18 cellular contexts compared by ENCODE assay signal in the genomic region with DNA sequence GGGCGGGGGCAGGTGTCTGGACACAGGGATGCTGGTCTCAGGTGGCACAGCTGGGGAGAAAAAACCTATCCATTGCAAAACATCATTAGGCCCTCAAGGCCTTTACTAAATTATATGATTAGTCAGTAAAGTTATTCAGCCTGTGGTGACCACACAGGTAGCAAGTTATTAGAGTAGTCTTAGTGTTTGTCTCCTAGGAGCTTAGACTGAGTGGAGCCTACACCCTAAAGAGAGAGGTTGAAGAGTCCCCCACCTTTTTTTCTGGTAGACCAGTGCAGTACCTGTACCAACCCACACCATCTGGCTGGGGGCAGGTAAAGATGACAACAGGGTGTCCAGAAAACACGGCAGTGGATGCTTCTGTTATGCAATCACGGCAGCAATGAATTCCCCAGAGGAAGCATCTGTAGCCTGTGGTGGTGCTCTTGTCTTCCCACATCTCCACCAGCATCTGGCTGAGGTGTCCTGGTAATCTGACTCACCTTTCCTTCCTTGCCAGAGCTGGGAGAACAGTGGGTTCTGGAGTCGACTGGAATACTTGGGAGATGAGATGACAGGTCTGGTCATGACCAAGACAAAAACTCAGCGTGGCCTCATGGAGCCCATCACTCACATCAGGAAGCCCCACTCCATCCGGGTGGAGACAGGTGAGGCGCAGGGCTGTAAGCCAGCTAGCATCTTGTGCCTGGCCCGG. TPM values are rescaled to one million over a fixed set of nuclear protein-coding genes. Genes with fewer than 3 reads are reported as not detected.
DNase-seq lines count a peak whose midpoint lies in the region; ATAC-seq, FAIRE-seq and TF ChIP-seq lines count a peak whose summit lies in the region.
"Had no signal": no experiment of that assay in that cellular context is flagged by ENCODE, and none has a peak within 500 bp of the region (broad histone marks: within the 10 kb centered on the region; RNA-seq: fewer than 3 reads in every experiment).

No MANE protein-coding gene starts in this region.

- no TSS peak for BruUV-seq in mammary epithelial cell (replicated peaks; lab: Mats Ljungman, UMichigan)

- no peaks in the 10 kb centered on the region for H4K20me1 ChIP-seq in mammary epithelial cell (ENCODE audit: insufficient read depth, low read length)
- no peaks in the 10 kb centered on the region for H4K20me1 ChIP-seq in keratinocyte (ENCODE audit: control insufficient read depth, extremely low read depth, insufficient read depth, low read length)
- H4K20me1 ChIP-seq: BLaER1 had no signal

- ATAC-seq in right cardiac atrium (no peak), Right ventricle myocardium superior (ENCODE audit: poor library complexity) (no peak), T-cell (replicated peaks in 1 of 4) (no peak)
- ATAC-seq: SK-N-SH treated with all-trans-retinoic acid at 6 μM for 48 hours had no signal

- peak; percentile 100 for FAIRE-seq in keratinocyte (lab: Jason Lieb, UNC)

- CTCF ChIA-PET in mammary epithelial cell (lab: Charles Lee; ENCODE audit: low non-redundant PET) = interaction anchor here (0.5 kb wide), 2 partner anchors 25 to 40 kb away, joined by 3 to 4 read pairs; no protein-coding TSS in a partner anchor
- CTCF ChIA-PET in T-cell (lab: Charles Lee) = interaction anchor here in 1 of 2 donors (0.7 kb wide), 1 partner anchor 52 kb away, joined by 3 read pairs; no protein-coding TSS in a partner anchor

- no peaks in the 10 kb centered on the region for H3K9me1 ChIP-seq in keratinocyte (ENCODE audit: control insufficient read depth, extremely low read depth, insufficient read depth, low read length)

- H3K27me3 ChIP-seq in right cardiac atrium (ENCODE audit: control insufficient read depth, insufficient read depth) (no peaks in the 10 kb centered on the region), mammary epithelial cell (ENCODE audit: insufficient read depth, low read length) (no peaks in the 10 kb centered on the region), keratinocyte (ENCODE audit: control insufficient read depth, extremely low read depth, insufficient read depth, low read length) (no peaks in the 10 kb centered on the region)
- H3K27me3 ChIP-seq: BLaER1 had no signal

- H3K9ac ChIP-seq in mammary epithelial cell (ENCODE audit: insufficient read depth, low read length) = no peak overlapping the region
- peak overlapping the region; percentile 30 for H3K9ac ChIP-seq in keratinocyte (ENCODE audit: control insufficient read depth, extremely low read depth, insufficient read depth, low read length)
- H3K9ac ChIP-seq: BLaER1 had no signal

- no peaks in the 10 kb centered on the region for H3K27me3 Mint-ChIP-seq in T-cell

- POLR2A ChIA-PET in T-cell (lab: Charles Lee) = no interaction called here

- no peak for TF ChIP-seq CTCF in mammary epithelial cell (conservative IDR thresholded peaks at IDR 0.05 in 1 of 2, IDR thresholded peaks at IDR 0.05 in 1 of 2; ENCODE audit: extremely low read depth in 1 of 2, insufficient read depth in 1 of 2, low read depth in 1 of 2, low read length in 2 of 2)
- peak in 1 of 3 experiments; percentile 28 for TF ChIP-seq CTCF in keratinocyte (optimal IDR thresholded peaks at IDR 0.05 in 1 of 3, IDR thresholded peaks at IDR 0.05 in 1 of 3, conservative IDR thresholded peaks at IDR 0.05 in 1 of 3; ENCODE audit: extremely low read depth in 1 of 3, insufficient read depth in 2 of 3, low read length in 3 of 3)

- in situ Hi-C loops in mammary epithelial cell (cut with MboI; ENCODE audit: low sequenced_read_pairs in 2 of 2) (no loop called here), KBM-7 (cut with MboI; ENCODE audit: low pct_unique_long_range_greater_than_20kb, low sequenced_read_pairs) (no loop called here)

- DNase-seq in right cardiac atrium (peak in 2 of 3 donors; percentile 2 to 33), Right ventricle myocardium superior (no peak), mammary epithelial cell (peak; percentile 98), keratinocyte (ENCODE audit: low read depth, low spot score) (peak; percentile 100), UCSD-AML1 (lab: John Stamatoyannopoulos, UW; ENCODE audit: unreplicated experiment) (no peak), NCI-H2196 treated with DMSO at 0.1 percent for 48 hours (lab: John Stamatoyannopoulos, UW; ENCODE audit: unreplicated experiment) (no peak), T-cell (no peak), KBM-7 (no peak)
- DNase-seq: 8988T; CD8-positive, alpha-beta memory T cell; DMS 273 treated with DMSO at 0.1 percent for 48 hours; H7; MV-4-11; NCI-H2081 treated with DMSO at 0.1 percent for 48 hours; SHP77 had no signal

- no peaks in the 10 kb centered on the region for H3K36me3 Mint-ChIP-seq in T-cell
- H3K36me3 Mint-ChIP-seq: CD8-positive, alpha-beta memory T cell had no signal

- no peak overlapping the region for H3K27ac Mint-ChIP-seq in T-cell
- H3K27ac Mint-ChIP-seq: CD8-positive, alpha-beta memory T cell had no signal

- H3K27ac ChIP-seq in right cardiac atrium (ENCODE audit: low read length) = no peak overlapping the region
- peak overlapping the region; percentile 43 for H3K27ac ChIP-seq in mammary epithelial cell (ENCODE audit: insufficient read depth, low read depth, low read length)
- H3K27ac ChIP-seq in keratinocyte (ENCODE audit: control insufficient read depth, insufficient read depth, low read length) = peak overlapping the region; percentile 70
- H3K27ac ChIP-seq: BLaER1 had no signal

- no peaks in the 10 kb centered on the region for H3K4me1 ChIP-seq in right cardiac atrium (ENCODE audit: control insufficient read depth, insufficient read depth, low read length)
- H3K4me1 ChIP-seq in mammary epithelial cell (ENCODE audit: insufficient read depth, low read length) = peaks cover 92% of the 10 kb centered on the region
- H3K4me1 ChIP-seq in keratinocyte (ENCODE audit: control insufficient read depth, extremely low read depth, insufficient read depth, low read length) = peaks cover 90% of the 10 kb centered on the region

- no peak overlapping the region for H3K4me3 ChIP-seq in right cardiac atrium (ENCODE audit: low read length)
- H3K4me3 ChIP-seq in mammary epithelial cell (replicated peaks in 1 of 3; ENCODE audit: insufficient read depth in 1 of 3, low read depth in 2 of 3, low read length in 3 of 3) = no peak overlapping the region
- H3K4me3 ChIP-seq in keratinocyte (ENCODE audit: control insufficient read depth in 2 of 3, extremely low read depth in 1 of 3, insufficient read depth in 2 of 3, low read depth in 1 of 3, low read length in 3 of 3) = no peak overlapping the region
- H3K4me3 ChIP-seq: BLaER1 had no signal

- intact Hi-C loops in right cardiac atrium (cut with DNase I) = no loop called here
- intact Hi-C loops in Right ventricle myocardium superior (cut with DNase I) = no loop called here
- intact Hi-C loops in mammary epithelial cell (cut with micrococcal nuclease) = loop anchor here (1.0 to 5.0 kb wide), 4 partner anchors 15 to 37 kb away; no protein-coding TSS in a partner anchor

- H3K4me2 ChIP-seq in mammary epithelial cell (ENCODE audit: insufficient read depth, low read depth, low read length) (peak overlapping the region; percentile 13), keratinocyte (ENCODE audit: control insufficient read depth, extremely low read depth, insufficient read depth, low read depth, low read length) (peak overlapping the region; percentile 19)
- H3K4me2 ChIP-seq: BLaER1 had no signal

- H2AFZ ChIP-seq in mammary epithelial cell (ENCODE audit: low read depth, low read length) (peak overlapping the region; percentile 7), keratinocyte (ENCODE audit: control insufficient read depth, low read length) (no peak overlapping the region)

- H3K9me3 ChIP-seq in right cardiac atrium (ENCODE audit: control insufficient read depth, low read length) = no peaks in the 10 kb centered on the region
- H3K9me3 ChIP-seq in mammary epithelial cell (replicated peaks; ENCODE audit: insufficient read depth, low read length) = no peaks in the 10 kb centered on the region
- H3K9me3 ChIP-seq in keratinocyte (ENCODE audit: control insufficient read depth, low read depth, low read length) = no peaks in the 10 kb centered on the region
- H3K9me3 ChIP-seq: BLaER1 had no signal

- peaks cover 5 to 11% (median 9%) of the 10 kb centered on the region in 3 donors for H3K4me1 Mint-ChIP-seq in T-cell
- H3K4me1 Mint-ChIP-seq: CD8-positive, alpha-beta memory T cell had no signal

- H3K4me3 Mint-ChIP-seq in T-cell = no peak overlapping the region
- H3K4me3 Mint-ChIP-seq: CD8-positive, alpha-beta memory T cell had no signal

- WGBS in right cardiac atrium = 89% methylated on average over 8 of the region's 8 CpGs
- WGBS in mammary epithelial cell (ENCODE audit: low coverage, missing lambda C conversion rate) = 4% methylated on average over 7 of the region's 8 CpGs

- H3K9me3 Mint-ChIP-seq in T-cell = no peaks in the 10 kb centered on the region
- H3K9me3 Mint-ChIP-seq: CD8-positive, alpha-beta memory T cell had no signal

- H3K36me3 ChIP-seq in mammary epithelial cell (ENCODE audit: insufficient read depth, low read length) = no peaks in the 10 kb centered on the region
- no peaks in the 10 kb centered on the region for H3K36me3 ChIP-seq in keratinocyte (ENCODE audit: control insufficient read depth in 2 of 2, extremely low read depth in 1 of 2, insufficient read depth in 2 of 2, low read length in 2 of 2)
- H3K36me3 ChIP-seq: BLaER1 had no signal

- dilution Hi-C loops in mammary epithelial cell (cut with HindIII; ENCODE audit: low sequenced_read_pairs) = loop anchor here (5.0 kb wide), 2 partner anchors 47 to 118 kb away; no protein-coding TSS in a partner anchor
- dilution Hi-C loops in keratinocyte (cut with MboI; ENCODE audit: extremely low pct_ligation_motif_present, low sequenced_read_pairs) = no loop called here

- H3K79me2 ChIP-seq in mammary epithelial cell (ENCODE audit: insufficient read depth, low read length) = no peaks in the 10 kb centered on the region
- peaks cover 2% of the 10 kb centered on the region for H3K79me2 ChIP-seq in keratinocyte (ENCODE audit: control insufficient read depth, insufficient read depth, low read length)

RNA-seq across cellular contexts. Expression of a gene that starts 11.0 kb away (rescaled TPM):
- total RNA-seq in right cardiac atrium (1 to 10 TPM in 2 of 4 donors, under 1 TPM in 2; 0.57 to 1.9 (median 0.95) TPM), Right ventricle myocardium superior (0.43 TPM), mammary epithelial cell (1 to 10 TPM in 1 of 2 donors, under 1 TPM in 1; 0.50 to 9.6 TPM), T-cell (1 to 10 TPM in 4 of 5 donors, under 1 TPM in 1; 0.92 to 6.9 (median 4.7) TPM)
- polyA plus RNA-seq in right cardiac atrium (0.88 TPM), mammary epithelial cell (4.5 TPM), keratinocyte (5.1 to 9.5 TPM (median 9.0 TPM) in 3 replicates)
- polyA minus RNA-seq in mammary epithelial cell (not detected), keratinocyte (1.4 to 6.3 TPM (median 4.1 TPM) in 3 replicates)
- 2.4 TPM for polyA plus RNA-seq in keratinocyte (2011; ENCODE audit: low read depth)
- polyA plus RNA-seq in keratinocyte (2011; cell fraction: cytosol; rRNA removed) = 1.9 and 2.1 TPM in 2 replicates
- polyA plus RNA-seq in keratinocyte (2011; cell fraction: nucleus; rRNA removed) = 30.5 and 34.7 TPM in 2 replicates
- polyA plus RNA-seq in keratinocyte (2012; ENCODE audit: low replicate concordance) = 0.85 and 9.1 TPM in 2 replicates
- polyA minus RNA-seq in keratinocyte (2011; cell fraction: cytosol; rRNA and poly(A)+ RNA removed) = 5.6 TPM
- 4.7 and 7.4 TPM in 2 replicates for polyA minus RNA-seq in keratinocyte (2011; cell fraction: nucleus; rRNA and poly(A)+ RNA removed)
- polyA plus RNA-seq: CD8-positive, alpha-beta memory T cell had no signal

RNA-seq across cellular contexts. Expression of a gene that starts 13.2 kb away (rescaled TPM):
- total RNA-seq in right cardiac atrium = 10 to 100 TPM in 3 of 4 donors, 1 to 10 TPM in 1; 5.4 to 31.5 (median 27.3) TPM
- 22.6 TPM for polyA plus RNA-seq in right cardiac atrium
- total RNA-seq in Right ventricle myocardium superior = 17.7 TPM
- 10 to 100 TPM; 12.2 to 70.7 TPM for total RNA-seq in mammary epithelial cell
- 101 TPM for polyA plus RNA-seq in mammary epithelial cell
- 151 TPM for polyA minus RNA-seq in mammary epithelial cell
- 50.7 to 155 TPM (median 66.7 TPM) in 3 replicates for polyA plus RNA-seq in keratinocyte
- polyA plus RNA-seq in keratinocyte (2011; ENCODE audit: low read depth) = 34.9 TPM
- polyA plus RNA-seq in keratinocyte (2011; cell fraction: cytosol; rRNA removed) = 66.6 and 129 TPM in 2 replicates
- 115 and 162 TPM in 2 replicates for polyA plus RNA-seq in keratinocyte (2011; cell fraction: nucleus; rRNA removed)
- polyA plus RNA-seq in keratinocyte (2012; ENCODE audit: low replicate concordance) = 41.8 and 249 TPM in 2 replicates
- 47.1 to 355 TPM (median 69.7 TPM) in 3 replicates for polyA minus RNA-seq in keratinocyte
- 128 TPM for polyA minus RNA-seq in keratinocyte (2011; cell fraction: cytosol; rRNA and poly(A)+ RNA removed)
- 133 and 152 TPM in 2 replicates for polyA minus RNA-seq in keratinocyte (2011; cell fraction: nucleus; rRNA and poly(A)+ RNA removed)
- under 1 TPM in 2 of 5 donors, not detected in 3; 0.08 to 0.44 TPM for total RNA-seq in T-cell
- total RNA-seq: CD8-positive, alpha-beta memory T cell; Daoy had no signal
- polyA plus RNA-seq: CD8-positive, alpha-beta memory T cell had no signal

RNA-seq across cellular contexts. Expression of a gene that starts 27.7 kb away (rescaled TPM):
- 10 to 100 TPM; 45.9 to 71.8 (median 52.6) TPM for total RNA-seq in right cardiac atrium
- polyA plus RNA-seq in right cardiac atrium = 58.1 TPM
- 58.2 TPM for total RNA-seq in Right ventricle myocardium superior
- 10 to 100 TPM; 65.6 to 79.9 TPM for total RNA-seq in mammary epithelial cell
- polyA plus RNA-seq in mammary epithelial cell = 28.9 TPM
- polyA minus RNA-seq in mammary epithelial cell = 24.6 TPM
- 17.2 to 30.4 TPM (median 21.3 TPM) in 3 replicates for polyA plus RNA-seq in keratinocyte
- polyA plus RNA-seq in keratinocyte (2011; ENCODE audit: low read depth) = 13.2 TPM
- polyA plus RNA-seq in keratinocyte (2011; cell fraction: cytosol; rRNA removed) = 9.5 and 18.5 TPM in 2 replicates
- polyA plus RNA-seq in keratinocyte (2011; cell fraction: nucleus; rRNA removed) = 80.5 and 131 TPM in 2 replicates
- polyA plus RNA-seq in keratinocyte (2012; ENCODE audit: low replicate concordance) = 15.7 and 35.8 TPM in 2 replicates
- polyA minus RNA-seq in keratinocyte = 19.1 to 70.4 TPM (median 26.5 TPM) in 3 replicates
- 18.8 TPM for polyA minus RNA-seq in keratinocyte (2011; cell fraction: cytosol; rRNA and poly(A)+ RNA removed)
- 27.4 and 29.4 TPM in 2 replicates for polyA minus RNA-seq in keratinocyte (2011; cell fraction: nucleus; rRNA and poly(A)+ RNA removed)
- total RNA-seq in T-cell = 10 to 100 TPM in 4 of 5 donors, 1 to 10 TPM in 1; 8.9 to 25.7 (median 20.3) TPM

RNA-seq across cellular contexts. Expression of a gene that starts 40.6 kb away (rescaled TPM):
- total RNA-seq in right cardiac atrium = 10 to 100 TPM; 27.8 to 38.5 (median 32.3) TPM
- polyA plus RNA-seq in right cardiac atrium = 23.9 TPM
- 49.7 TPM for total RNA-seq in Right ventricle myocardium superior
- 10 to 100 TPM; 17.2 to 29.9 TPM for total RNA-seq in mammary epithelial cell
- polyA plus RNA-seq in mammary epithelial cell = 18.8 TPM
- polyA minus RNA-seq in mammary epithelial cell = 33.2 TPM
- 25.5 to 28.5 TPM (median 28.2 TPM) in 3 replicates for polyA plus RNA-seq in keratinocyte
- polyA plus RNA-seq in keratinocyte (2011; ENCODE audit: low read depth) = 11.0 TPM
- 14.4 and 15.4 TPM in 2 replicates for polyA plus RNA-seq in keratinocyte (2011; cell fraction: cytosol; rRNA removed)
- polyA plus RNA-seq in keratinocyte (2011; cell fraction: nucleus; rRNA removed) = 58.5 and 61.1 TPM in 2 replicates
- 20.2 and 28.1 TPM in 2 replicates for polyA plus RNA-seq in keratinocyte (2012; ENCODE audit: low replicate concordance)
- 15.0 to 22.0 TPM (median 20.6 TPM) in 3 replicates for polyA minus RNA-seq in keratinocyte
- 16.1 TPM for polyA minus RNA-seq in keratinocyte (2011; cell fraction: cytosol; rRNA and poly(A)+ RNA removed)
- polyA minus RNA-seq in keratinocyte (2011; cell fraction: nucleus; rRNA and poly(A)+ RNA removed) = 22.8 and 23.6 TPM in 2 replicates
- 10 to 100 TPM; 61.2 to 80.9 (median 73.2) TPM for total RNA-seq in T-cell

RNA-seq across cellular contexts. Expression of a gene that starts 41.2 kb away (rescaled TPM):
- total RNA-seq in right cardiac atrium (10 to 100 TPM in 1 of 4 donors, 1 to 10 TPM in 3; 4.4 to 14.8 (median 6.9) TPM), Right ventricle myocardium superior (0.24 TPM), mammary epithelial cell (under 1 TPM in 1 of 2 donors, not detected in 1; 0.09 TPM), T-cell (not detected)
- polyA plus RNA-seq in right cardiac atrium (4.3 TPM), mammary epithelial cell (0.03 TPM), keratinocyte (0.06 to 0.09 TPM (median 0.07 TPM) in 3 replicates)
- polyA minus RNA-seq in mammary epithelial cell (not detected), keratinocyte (0.03 to 0.43 TPM in 2 of 3 replicates, not detected in the other)
- 0.04 TPM for polyA plus RNA-seq in keratinocyte (2011; ENCODE audit: low read depth)
- polyA plus RNA-seq in keratinocyte (2011; cell fraction: cytosol; rRNA removed) = 0.04 TPM in 2 replicates
- polyA plus RNA-seq in keratinocyte (2011; cell fraction: nucleus; rRNA removed) = 0.19 and 0.35 TPM in 2 replicates
- polyA plus RNA-seq in keratinocyte (2012; ENCODE audit: low replicate concordance) = 0.03 and 0.06 TPM in 2 replicates
- polyA minus RNA-seq in keratinocyte (2011; cell fraction: cytosol; rRNA and poly(A)+ RNA removed) = not detected
- polyA minus RNA-seq in keratinocyte (2011; cell fraction: nucleus; rRNA and poly(A)+ RNA removed) = 0.21 and 0.23 TPM in 2 replicates
- polyA plus RNA-seq: CD8-positive, alpha-beta memory T cell had no signal

Comparison
In these comparisons a context has a peak if more than half of its experiments do, and no peak if none do; other contexts are left out.
1. DNase-seq: peak in right cardiac atrium (2 of 3), mammary epithelial cell (single experiment) and keratinocyte (single experiment); none in Right ventricle myocardium superior (single experiment), UCSD-AML1 (single experiment), NCI-H2196 treated with DMSO at 0.1 percent for 48 hours (single experiment), T-cell (0 of 34) and KBM-7 (single experiment).
2. RNA of a gene that starts 13.2 kb away (total RNA-seq): 12.2 to 70.7 TPM in mammary epithelial cell, 5.4 to 31.5 TPM in right cardiac atrium and 17.7 TPM in Right ventricle myocardium superior (single experiment); 0.08 to 0.44 TPM in T-cell; every median in the first group is over 4 times any median in the second.